In genomic region chr5:43581398-43581797, GRCh38 we compare ENCODE assay signal across 23 cellular contexts. TPM values are rescaled to one million over a fixed set of nuclear protein-coding genes. Genes with fewer than 3 reads are reported as not detected.
DNase-seq lines count a peak whose midpoint lies in the region; ATAC-seq, FAIRE-seq and TF ChIP-seq lines count a peak whose summit lies in the region.
"Had no signal": no experiment of that assay in that cellular context is flagged by ENCODE, and none has a peak within 500 bp of the region (broad histone marks: within the 10 kb centered on the region; RNA-seq: fewer than 3 reads in every experiment).

No MANE protein-coding gene starts in this region.

- TF ChIP-seq POLR2A in GM12878 (IDR thresholded peaks at IDR 0.05; ENCODE audit: low read depth, low read length) = no peak

- POLR2A ChIA-PET in GM12878 (lab: Charles Lee) = no interaction called here

- TF ChIP-seq EP300 in GM12878 (IDR thresholded peaks at IDR 0.05; ENCODE audit: borderline replicate concordance in 1 of 2, control insufficient read depth in 1 of 2, low read depth in 2 of 2, low read length in 2 of 2) = no peak

- H3K36me3 ChIP-seq in HUES6 (ENCODE audit: control insufficient read depth, insufficient read depth, low read length) (peaks cover 5% of the 10 kb centered on the region; the same call in 1 of the 2 replicates), GM12878 (ENCODE audit: control insufficient read depth in 2 of 2, insufficient read depth in 2 of 2, low read length in 1 of 2) (no peaks in the 10 kb centered on the region; a peak in 1 of 4 replicates)

- no peaks in the 10 kb centered on the region for H4K20me1 ChIP-seq in GM12878 (ENCODE audit: control insufficient read depth, insufficient read depth)

- RAD21 ChIA-PET in GM12878 (lab: Charles Lee; ENCODE audit: unreplicated experiment) = no interaction called here

- peak; percentile 68 for ATAC-seq in GM12878
- ATAC-seq: A549, HepG2 had no signal

- BruUV-seq in GM12878 (replicated peaks; lab: Mats Ljungman, UMichigan) = no TSS peak

- WGBS in GM12878 (ENCODE audit: insufficient coverage, insufficient replicate concordance, low lambda C conversion rate, missing lambda C conversion rate) = 0% methylated on average over 1 of the region's 1 CpG

- H3K4me2 ChIP-seq in GM12878 (ENCODE audit: control insufficient read depth, insufficient read depth) = no peak overlapping the region
- H3K4me2 ChIP-seq: A549 had no signal

- no peak overlapping the region for H3K9ac ChIP-seq in HUES6 (ENCODE audit: low read length)
- H3K9ac ChIP-seq in GM12878 (ENCODE audit: control insufficient read depth, insufficient read depth, low read length) = no peak overlapping the region
- H3K9ac ChIP-seq: GM23248 had no signal

- SMC1A ChIA-PET in GM12878 (lab: Charles Lee; ENCODE audit: uncharacterized antibody, unreplicated experiment) = no interaction called here

- in situ Hi-C loops in GM12878 (cut with MboI) (no loop called here), GM13977 (cut with MboI; ENCODE audit: low pct_unique_long_range_greater_than_20kb, low sequenced_read_pairs, unreplicated experiment) (no loop called here), GM13976 (cut with MboI; ENCODE audit: low sequenced_read_pairs, unreplicated experiment) (no loop called here)

- H3K27ac ChIP-seq in HUES6 (ENCODE audit: low read depth, low read length) (peak overlapping the region; percentile 11; the same call in 1 of the 2 replicates), GM12878 (ENCODE audit: control insufficient read depth, insufficient read depth) (no peak overlapping the region)
- H3K27ac ChIP-seq: 22Rv1, A549, C4-2B, GM23248 had no signal

- H3K27me3 ChIP-seq in HUES6 (ENCODE audit: control insufficient read depth, insufficient read depth, low read length) (no peaks in the 10 kb centered on the region), GM12878 (replicated peaks in 1 of 2; ENCODE audit: control insufficient read depth in 2 of 2, insufficient read depth in 2 of 2, low read length in 1 of 2) (no peaks in the 10 kb centered on the region)

- FAIRE-seq in GM12878 (lab: Jason Lieb, UNC) = no peak
- FAIRE-seq: A549, GM18507, GM19239, HepG2, HTR-8/SVneo had no signal

- intact Hi-C loops in GM12878 (cut with micrococcal nuclease; ENCODE audit: unreplicated experiment) = no loop called here

- H3K4me1 ChIP-seq in HUES6 (ENCODE audit: control insufficient read depth, insufficient read depth, low read length) (peaks cover 8% of the 10 kb centered on the region; the same call in 1 of the 2 replicates), GM12878 (ENCODE audit: control insufficient read depth, insufficient read depth, low read length) (no peaks in the 10 kb centered on the region)
- H3K4me1 ChIP-seq: A549 had no signal

- TF ChIP-seq CTCF in GM12878 (IDR thresholded peaks at IDR 0.05 in 2 of 3, conservative IDR thresholded peaks at IDR 0.05 in 1 of 3; ENCODE audit: control insufficient read depth in 2 of 3, extremely low read depth in 1 of 3, insufficient read depth in 1 of 3, low read depth in 3 of 3, low read length in 3 of 3) (no peak), GM13977 (IDR thresholded peaks at IDR 0.05; ENCODE audit: extremely low read depth, insufficient read depth, missing control alignments) (no peak), GM13976 (IDR thresholded peaks at IDR 0.05; ENCODE audit: borderline replicate concordance, control extremely low read depth, extremely low read depth, insufficient read depth, missing control alignments) (no peak)

- peak; percentile 25 for DNase-seq in NCI-H82 (lab: John Stamatoyannopoulos, UW)
- DNase-seq in NCI-H82 treated with DMSO at 0.1 percent for 48 hours (lab: John Stamatoyannopoulos, UW; ENCODE audit: unreplicated experiment) = no peak
- DNase-seq in GM12878 (ENCODE audit: low read depth, low spot score) = no peak
- no peak for DNase-seq in DMS53 treated with DMSO at 0.1 percent for 48 hours (lab: John Stamatoyannopoulos, UW; ENCODE audit: unreplicated experiment)
- no peak for DNase-seq in GM13977 (ENCODE audit: low spot score)
- DNase-seq in GM13976 (ENCODE audit: low spot score) = no peak
- DNase-seq: AML-193; CD4-positive, alpha-beta T cell; DMS153; DMS79 treated with DMSO at 0.1 percent for 48 hours; GF-D8; GM23248; HCEC 1CT; Karpas-422; KBM-7 had no signal

- H3K9me3 ChIP-seq in HUES6 (ENCODE audit: control insufficient read depth, insufficient read depth, low read depth, low read length) (peaks cover 14% of the 10 kb centered on the region), GM12878 (replicated peaks; ENCODE audit: control insufficient read depth, insufficient read depth, low read length) (no peaks in the 10 kb centered on the region)
- H3K9me3 ChIP-seq: A549 had no signal

- no peaks in the 10 kb centered on the region for H3K79me2 ChIP-seq in GM12878 (ENCODE audit: control insufficient read depth, insufficient read depth, low read length)

- TF ChIP-seq RAD21 in GM12878 (IDR thresholded peaks at IDR 0.05; ENCODE audit: insufficient read depth, low read depth, low read length) = no peak

- no peak overlapping the region for H2AFZ ChIP-seq in GM12878 (ENCODE audit: control insufficient read depth, low read depth, low read length)
- H2AFZ ChIP-seq: GM23248 had no signal

- H3K4me3 ChIP-seq in HUES6 (ENCODE audit: low read depth, low read length) (no peak overlapping the region), GM12878 (no peak overlapping the region)
- H3K4me3 ChIP-seq: A549, GM23248 had no signal

- CTCF ChIA-PET in GM12878 (lab: Yijun Ruan, JAX) = no interaction called here

TF ChIP-seq in GM12878, 131 proteins besides CTCF, POLR2A, EP300 and RAD21:
- TF ChIP-seq HDAC6 (IDR thresholded peaks at IDR 0.05; ENCODE audit: unreplicated experiment) (no peak), RELB (IDR thresholded peaks at IDR 0.05; ENCODE audit: low read depth) (0 out of 2 replicates have a peak, but pooled peaks have one; percentile 21), BHLHE40 (IDR thresholded peaks at IDR 0.05; ENCODE audit: borderline replicate concordance in 1 of 2, low read depth in 2 of 2, low read length in 1 of 2) (peak in 1 of 2 experiments; percentile 30; a peak in 1 of 4 replicates), MEF2B (IDR thresholded peaks at IDR 0.05; ENCODE audit: partially characterized antibody, poor library complexity, severe bottlenecking) (peak; percentile 73)

RNA-seq across cellular contexts. Expression of gene NNT, which starts 21.6 kb away (rescaled TPM):
- total RNA-seq in GM12878 (2013; cell fraction: nucleolus; rRNA removed) = 185 and 188 TPM in 2 replicates
- 47.1 and 66.6 TPM in 2 replicates for total RNA-seq in GM12878 (2014; rRNA removed)
- total RNA-seq in GM12878 (2014; rRNA removed; fragmentation: Illumina TruSeq; extraction: Trizol) = 56.8 and 60.7 TPM in 2 replicates
- 58.4 and 63.3 TPM in 2 replicates for total RNA-seq in GM12878 (2021)
- 24.2 TPM for polyA plus RNA-seq in GM12878 (2011; ENCODE audit: low read depth)
- 59.6 and 72.4 TPM in 2 replicates for polyA plus RNA-seq in GM12878 (2011; rRNA removed)
- 42.4 and 46.2 TPM in 2 replicates for polyA plus RNA-seq in GM12878 (2011; cell fraction: cytosol; rRNA removed)
- polyA plus RNA-seq in GM12878 (2011; cell fraction: nucleus; rRNA removed) = 110 and 163 TPM in 2 replicates
- 24.6 and 34.4 TPM in 2 replicates for polyA plus RNA-seq in GM12878 (2012)
- 43.6 and 59.2 TPM in 2 replicates for polyA plus RNA-seq in GM12878 (2014; fragmentation: Illumina TruSeq; extraction: Trizol)
- polyA plus RNA-seq in GM12878 (2014; fragmentation: Nextera tagmentation; extraction: Ambion mirVana) = 10 to 100 TPM; 20.8 to 23.1 TPM
- 34.5 and 41.1 TPM in 2 replicates for polyA plus RNA-seq in GM12878 (2014; rRNA removed)
- 10 to 100 TPM; 64.9 to 73.1 TPM for polyA plus RNA-seq in GM12878 (2016; fragmentation: Nextera tagmentation; extraction: Ambion mirVana)
- 112 and 115 TPM in 2 replicates for polyA minus RNA-seq in GM12878 (2011; rRNA and poly(A)+ RNA removed)
- polyA minus RNA-seq in GM12878 (2011; cell fraction: cytosol; rRNA and poly(A)+ RNA removed) = 24.5 and 31.7 TPM in 2 replicates
- polyA minus RNA-seq in GM12878 (2011; cell fraction: nucleus; rRNA and poly(A)+ RNA removed) = 85.1 and 112 TPM in 2 replicates

RNA-seq across cellular contexts. Expression of gene PAIP1, which starts 24.5 kb away (rescaled TPM):
- total RNA-seq in GM12878 (2013; cell fraction: nucleolus; rRNA removed) = 27.2 and 28.4 TPM in 2 replicates
- total RNA-seq in GM12878 (2014; rRNA removed) = 55.6 and 67.0 TPM in 2 replicates
- total RNA-seq in GM12878 (2014; rRNA removed; fragmentation: Illumina TruSeq; extraction: Trizol) = 56.3 and 64.1 TPM in 2 replicates
- total RNA-seq in GM12878 (2021) = 42.2 and 43.0 TPM in 2 replicates
- polyA plus RNA-seq in GM12878 (2011; ENCODE audit: low read depth) = 14.1 TPM
- polyA plus RNA-seq in GM12878 (2011; rRNA removed) = 90.9 and 94.3 TPM in 2 replicates
- polyA plus RNA-seq in GM12878 (2011; cell fraction: cytosol; rRNA removed) = 39.9 and 43.7 TPM in 2 replicates
- 30.6 and 38.6 TPM in 2 replicates for polyA plus RNA-seq in GM12878 (2011; cell fraction: nucleus; rRNA removed)
- 26.2 and 35.9 TPM in 2 replicates for polyA plus RNA-seq in GM12878 (2012)
- polyA plus RNA-seq in GM12878 (2014; fragmentation: Illumina TruSeq; extraction: Trizol) = 63.4 and 81.3 TPM in 2 replicates
- polyA plus RNA-seq in GM12878 (2014; fragmentation: Nextera tagmentation; extraction: Ambion mirVana) = 10 to 100 TPM; 37.4 to 52.7 TPM
- 43.3 and 46.4 TPM in 2 replicates for polyA plus RNA-seq in GM12878 (2014; rRNA removed)
- polyA plus RNA-seq in GM12878 (2016; fragmentation: Nextera tagmentation; extraction: Ambion mirVana) = 10 to 100 TPM; 58.3 to 70.7 TPM
- polyA minus RNA-seq in GM12878 (2011; rRNA and poly(A)+ RNA removed) = 59.9 and 66.1 TPM in 2 replicates
- polyA minus RNA-seq in GM12878 (2011; cell fraction: cytosol; rRNA and poly(A)+ RNA removed) = 22.3 and 22.8 TPM in 2 replicates
- polyA minus RNA-seq in GM12878 (2011; cell fraction: nucleus; rRNA and poly(A)+ RNA removed) = 10.8 and 17.7 TPM in 2 replicates
